ENCODE assay signal across 11 cellular contexts in genomic region chr10:50416181-50416824, GRCh38.
DNase-seq lines count a peak whose midpoint lies in the region; ATAC-seq, FAIRE-seq and TF ChIP-seq lines count a peak whose summit lies in the region.
"Had no signal": no experiment of that assay in that cellular context is flagged by ENCODE, and none has a peak within 500 bp of the region (broad histone marks: within the 10 kb centered on the region; RNA-seq: fewer than 3 reads in every experiment).

No MANE protein-coding gene starts in this region.

- TF ChIP-seq EP300 in upper lobe of left lung (IDR thresholded peaks at IDR 0.05) = no peak

- no TSS peak for BruUV-seq in mammary epithelial cell (replicated peaks; lab: Mats Ljungman, UMichigan)

- H4K20me1 ChIP-seq in mammary epithelial cell (ENCODE audit: insufficient read depth, low read length) = no peaks in the 10 kb centered on the region

- no peak for FAIRE-seq in kidney (lab: Jason Lieb, UNC)

- H3K4me3 Mint-ChIP-seq in T-helper 17 cell = no peak overlapping the region
- H3K4me3 Mint-ChIP-seq: activated naive CD8-positive, alpha-beta T cell had no signal

- CTCF ChIA-PET in mammary epithelial cell (lab: Charles Lee; ENCODE audit: low non-redundant PET) = interaction anchor here (0.6 kb wide), 1 partner anchor 55 kb away, joined by 6 read pairs; no protein-coding TSS in a partner anchor

- H3K9ac ChIP-seq in mammary epithelial cell (ENCODE audit: insufficient read depth, low read length) = no peak overlapping the region
- H3K9ac ChIP-seq in kidney (ENCODE audit: low read length in 2 of 2) = peak overlapping the region in 1 of 2 donors; percentile 52
- H3K9ac ChIP-seq: BLaER1 had no signal

- H3K79me2 ChIP-seq in mammary epithelial cell (ENCODE audit: insufficient read depth, low read length) = peaks cover 64% of the 10 kb centered on the region

- no peak overlapping the region for H2AFZ ChIP-seq in mammary epithelial cell (ENCODE audit: low read depth, low read length)

- H3K4me1 Mint-ChIP-seq in T-helper 17 cell = peaks cover 34% of the 10 kb centered on the region

- intact Hi-C loops in mammary epithelial cell (cut with micrococcal nuclease) = no loop called here
- intact Hi-C loops in breast epithelium (cut with DNase I; ENCODE audit: low total_unique reads) = no loop called here
- intact Hi-C loops in kidney (cut with DNase I) = no loop called here

- TF ChIP-seq CTCF in mammary epithelial cell (conservative IDR thresholded peaks at IDR 0.05 in 1 of 2, IDR thresholded peaks at IDR 0.05 in 1 of 2; ENCODE audit: extremely low read depth in 1 of 2, insufficient read depth in 1 of 2, low read depth in 1 of 2, low read length in 2 of 2) (peak in 1 of 2 donors; percentile 13), breast epithelium (IDR thresholded peaks at IDR 0.05) (no peak), kidney (IDR thresholded peaks at IDR 0.05; ENCODE audit: borderline replicate concordance, extremely low read depth, insufficient read depth) (no peak), upper lobe of left lung (IDR thresholded peaks at IDR 0.05) (no peak)

- H3K27me3 ChIP-seq in mammary epithelial cell (ENCODE audit: insufficient read depth, low read length) (no peaks in the 10 kb centered on the region), breast epithelium (no peaks in the 10 kb centered on the region), upper lobe of left lung (no peaks in the 10 kb centered on the region)
- H3K27me3 ChIP-seq: esophagus squamous epithelium had no signal

- H3K4me3 ChIP-seq in mammary epithelial cell (replicated peaks in 1 of 3; ENCODE audit: insufficient read depth in 1 of 3, low read depth in 2 of 3, low read length in 3 of 3) (no peak overlapping the region), breast epithelium (peak overlapping the region in 1 of 3 donors; percentile 77), kidney (ENCODE audit: low read length in 2 of 2) (peak overlapping the region; percentile 39 to 51), upper lobe of left lung (peak overlapping the region in 3 of 4 donors; percentile 65 to 80 (median 73))
- H3K4me3 ChIP-seq: BLaER1 had no signal

- peaks cover 2% of the 10 kb centered on the region for H3K36me3 Mint-ChIP-seq in T-helper 17 cell (ENCODE audit: low read depth)

- H3K27me3 Mint-ChIP-seq in T-helper 17 cell = no peaks in the 10 kb centered on the region
- H3K27me3 Mint-ChIP-seq: activated naive CD8-positive, alpha-beta T cell had no signal

- dilution Hi-C loops in mammary epithelial cell (cut with HindIII; ENCODE audit: low sequenced_read_pairs) = loop anchor here (10.0 kb wide), 1 partner anchor 92 kb away; no protein-coding TSS in a partner anchor

- WGBS in mammary epithelial cell (ENCODE audit: low coverage, missing lambda C conversion rate) = 41% methylated on average over 2 of the region's 2 CpGs
- 49 to 67% methylated on average over 2 of the region's 2 CpGs for WGBS in upper lobe of left lung, 2 donors

- peak overlapping the region; percentile 81 for H3K4me2 ChIP-seq in mammary epithelial cell (ENCODE audit: insufficient read depth, low read depth, low read length)
- H3K4me2 ChIP-seq: BLaER1 had no signal

- TF ChIP-seq POLR2A in breast epithelium (IDR thresholded peaks at IDR 0.05) (no peak), upper lobe of left lung (IDR thresholded peaks at IDR 0.05) (no peak)

- no peaks in the 10 kb centered on the region for H3K36me3 ChIP-seq in mammary epithelial cell (ENCODE audit: insufficient read depth, low read length)
- H3K36me3 ChIP-seq in breast epithelium = no peaks in the 10 kb centered on the region
- H3K36me3 ChIP-seq in kidney (ENCODE audit: control insufficient read depth in 1 of 2, insufficient read depth in 2 of 2, low read length in 2 of 2) = no peaks in the 10 kb centered on the region
- no peaks in the 10 kb centered on the region for H3K36me3 ChIP-seq in upper lobe of left lung
- H3K36me3 ChIP-seq: esophagus squamous epithelium had no signal

- DNase-seq in mammary epithelial cell (no peak), breast epithelium (ENCODE audit: low spot score in 2 of 2) (no peak), T-helper 17 cell (no peak), kidney (no peak), upper lobe of left lung (no peak), inferior parietal cortex (ENCODE audit: extremely low spot score) (no peak), DMS153 treated with DMSO at 0.1 percent for 48 hours (lab: John Stamatoyannopoulos, UW; ENCODE audit: unreplicated experiment) (no peak)
- DNase-seq in stimulated activated CD4-positive, alpha-beta T cell treated with anti-CD3 and anti-CD28 coated beads, Interleukin-4, amount 100 ng/mL, for 4 hours = no peak
- DNase-seq: esophagus squamous epithelium had no signal

- peaks cover 8% of the 10 kb centered on the region for H3K4me1 ChIP-seq in mammary epithelial cell (ENCODE audit: insufficient read depth, low read length)
- H3K4me1 ChIP-seq in breast epithelium = peaks cover 0 to 6% of the 10 kb centered on the region in 2 donors
- peaks cover 13 to 14% of the 10 kb centered on the region in 2 donors for H3K4me1 ChIP-seq in kidney (ENCODE audit: control insufficient read depth in 1 of 2, insufficient read depth in 1 of 2, low read depth in 1 of 2, low read length in 2 of 2)
- H3K4me1 ChIP-seq in upper lobe of left lung = peaks cover 25 to 64% (median 30%) of the 10 kb centered on the region in 4 donors

- in situ Hi-C loops in mammary epithelial cell (cut with MboI; ENCODE audit: low sequenced_read_pairs in 2 of 2) = no loop called here

- H3K9me3 ChIP-seq in mammary epithelial cell (replicated peaks; ENCODE audit: insufficient read depth, low read length) = no peaks in the 10 kb centered on the region
- H3K9me3 ChIP-seq in breast epithelium = no peaks in the 10 kb centered on the region
- H3K9me3 ChIP-seq in T-helper 17 cell (ENCODE audit: control insufficient read depth, low read length, poor library complexity, severe bottlenecking) = no peaks in the 10 kb centered on the region
- H3K9me3 ChIP-seq in kidney (ENCODE audit: control insufficient read depth in 1 of 2, low read length in 2 of 2) = no peaks in the 10 kb centered on the region
- H3K9me3 ChIP-seq in upper lobe of left lung = no peaks in the 10 kb centered on the region
- H3K9me3 ChIP-seq: esophagus squamous epithelium had no signal

- ATAC-seq in T-helper 17 cell = no peak
- ATAC-seq in upper lobe of left lung (ENCODE audit: low FRiP score in 2 of 2) = no peak

- no peak overlapping the region for H3K27ac ChIP-seq in mammary epithelial cell (ENCODE audit: insufficient read depth, low read depth, low read length)
- H3K27ac ChIP-seq in breast epithelium = no peak overlapping the region
- peak overlapping the region; percentile 50 to 68 for H3K27ac ChIP-seq in kidney (ENCODE audit: low read depth in 2 of 2, low read length in 2 of 2)
- H3K27ac ChIP-seq in upper lobe of left lung = peak overlapping the region in 3 of 4 donors; percentile 17 to 49 (median 45)
- H3K27ac ChIP-seq: BLaER1, esophagus squamous epithelium had no signal

- H3K27ac Mint-ChIP-seq in T-helper 17 cell = peak overlapping the region; percentile 43
- H3K27ac Mint-ChIP-seq: activated naive CD8-positive, alpha-beta T cell had no signal

Comparison
In these comparisons a context has a peak if more than half of its experiments do, and no peak if none do; other contexts are left out.
1. H3K27ac ChIP-seq: peak in kidney (2 of 2) and upper lobe of left lung (3 of 4); none in mammary epithelial cell (single experiment) and breast epithelium (0 of 2).
2. H3K4me3 ChIP-seq: peak in kidney (2 of 2) and upper lobe of left lung (3 of 4); none in mammary epithelial cell (0 of 3).